ENCODE assay signal across 34 cellular contexts in the genomic region with DNA sequence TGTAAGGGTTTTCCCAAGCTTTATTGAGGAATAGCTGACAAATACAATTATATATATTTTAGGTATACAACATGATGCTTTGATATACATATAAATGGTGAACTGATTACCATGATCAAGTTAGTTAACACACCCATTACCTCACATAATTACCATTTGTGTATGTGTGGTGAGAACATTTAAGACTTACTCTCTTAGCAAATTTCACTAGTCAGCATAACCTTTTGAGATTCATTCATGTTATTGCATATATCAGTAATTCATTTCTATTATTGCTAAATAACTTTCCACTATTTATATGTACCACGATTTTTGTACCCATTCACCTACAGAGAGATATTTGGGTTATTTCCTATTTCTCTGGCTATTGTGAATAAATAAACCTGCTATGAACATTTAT. TPM values are rescaled to one million over a fixed set of nuclear protein-coding genes. Genes with fewer than 3 reads are reported as not detected.
DNase-seq lines count a peak whose midpoint lies in the region; ATAC-seq, FAIRE-seq and TF ChIP-seq lines count a peak whose summit lies in the region.
"Had no signal": no experiment of that assay in that cellular context is flagged by ENCODE, and none has a peak within 500 bp of the region (broad histone marks: within the 10 kb centered on the region; RNA-seq: fewer than 3 reads in every experiment).

No MANE protein-coding gene starts in this region.

- no peak for TF ChIP-seq EP300 in HepG2 (IDR thresholded peaks at IDR 0.05; ENCODE audit: low read depth in 2 of 2, low read length in 2 of 2)
- no peak for TF ChIP-seq EP300 in HepG2 (CRISPR knock-in tag; IDR thresholded peaks at IDR 0.05; ENCODE audit: borderline replicate concordance)
- TF ChIP-seq EP300 in A549 (IDR thresholded peaks at IDR 0.05), result no peak
- no peak for TF ChIP-seq EP300 in K562 (IDR thresholded peaks at IDR 0.05; ENCODE audit: low read length)

- H3K9me1 ChIP-seq in IMR-90 (ENCODE audit: insufficient read depth, low read length) (no peaks in the 10 kb centered on the region), K562 (ENCODE audit: control insufficient read depth, insufficient read depth, low read length) (no peaks in the 10 kb centered on the region)

- H3K9ac ChIP-seq in HepG2 (ENCODE audit: insufficient read depth, low read depth, low read length), result no peak overlapping the region
- H3K9ac ChIP-seq in IMR-90 (ENCODE audit: low read depth, low read length), result no peak overlapping the region
- no peak overlapping the region for H3K9ac ChIP-seq in K562 (ENCODE audit: insufficient read depth in 1 of 2, low read depth in 2 of 2, low read length in 2 of 2)
- H3K9ac ChIP-seq: BLaER1; BLaER1 treated with 17β-estradiol and CSF1 and Interleukin-3, amounts not matched to agents 10 nM and 100 nM had no signal

- no peak overlapping the region for H4K8ac ChIP-seq in IMR-90 (ENCODE audit: low read depth in 2 of 2, low read length in 2 of 2)

- CTCF ChIA-PET in HepG2 (lab: Yijun Ruan, JAX; ENCODE audit: low intra/inter-chr PET ratio, low total read pairs) (no interaction called here), A549 (lab: Yijun Ruan, JAX) (interaction anchor here (4.2 kb wide), 1 partner anchor 16 kb away, joined by 23 read pairs; the partner anchor contains the start of gene TP53BP2), IMR-90 (lab: Yijun Ruan, JAX) (interaction anchor here (0.7 kb wide), 1 partner anchor 19 kb away, joined by 4 read pairs; no protein-coding TSS in a partner anchor), K562 (lab: Yijun Ruan, JAX; ENCODE audit: low intra/inter-chr PET ratio) (no interaction called here)

- intact Hi-C loops in HepG2 (cut with micrococcal nuclease; ENCODE audit: unreplicated experiment), result no loop called here
- intact Hi-C loops in right lobe of liver (cut with DNase I), result no loop called here
- intact Hi-C loops in IMR-90 (cut with micrococcal nuclease), result no loop called here
- intact Hi-C loops in K562 (cut with micrococcal nuclease), result no loop called here
- intact Hi-C loops in left ventricle myocardium inferior (cut with micrococcal nuclease), result no loop called here

- no peak overlapping the region for H2BK20ac ChIP-seq in IMR-90 (ENCODE audit: low read depth, low read length)

- BruUV-seq in HepG2 (replicated peaks; lab: Mats Ljungman, UMichigan), result no TSS peak
- no TSS peak for BruUV-seq in IMR-90 (replicated peaks; lab: Mats Ljungman, UMichigan)
- BruUV-seq in K562 (replicated peaks; lab: Mats Ljungman, UMichigan), result no TSS peak

- H2AFZ ChIP-seq in HepG2 (ENCODE audit: low read length), result no peak overlapping the region
- H2AFZ ChIP-seq in IMR-90 (replicated peaks; ENCODE audit: low read length, poor library complexity), result no peak overlapping the region
- no peak overlapping the region for H2AFZ ChIP-seq in K562 (ENCODE audit: low read depth, low read length)

- no peaks in the 10 kb centered on the region for H3K79me1 ChIP-seq in IMR-90 (ENCODE audit: low read depth in 1 of 2, low read length in 2 of 2)

- no peak overlapping the region for H3K4ac ChIP-seq in IMR-90 (ENCODE audit: low read depth, low read length)

- 2% methylated on average over 1 of the region's 1 CpG for WGBS in HepG2 (ENCODE audit: low lambda C conversion rate)
- 71% methylated on average over 1 of the region's 1 CpG for WGBS in right lobe of liver (ENCODE audit: insufficient coverage, low coverage, low lambda C conversion rate, missing lambda C conversion rate)
- 17% methylated on average over 1 of the region's 1 CpG for WGBS in A549 (ENCODE audit: missing lambda C conversion rate)
- WGBS in IMR-90 (ENCODE audit: extremely low coverage in 2 of 2, insufficient read length in 1 of 2), 2 experiments, result no CpG with 5 or more reads among the region's 1 CpG
- WGBS in K562 (ENCODE audit: insufficient coverage, low coverage, missing lambda C conversion rate), result 9% methylated on average over 1 of the region's 1 CpG

- DNase-seq in HepG2 (ENCODE audit: low spot score) (no peak), right lobe of liver (no peak), A549 (ENCODE audit: low read depth in 1 of 2, low spot score in 1 of 2) (no peak), IMR-90 (no peak), K562 (ENCODE audit: extremely low read depth in 1 of 4, low spot score in 3 of 4) (no peak), left ventricle myocardium inferior (no peak), NCI-H2196 (lab: John Stamatoyannopoulos, UW; ENCODE audit: unreplicated experiment) (no peak), NCI-H345 treated with DMSO at 0.1 percent for 48 hours (lab: John Stamatoyannopoulos, UW; ENCODE audit: unreplicated experiment) (no peak)
- DNase-seq: 8988T; ACHN; AML-193; BE2C; C1 segment of cervical spinal cord; Caco-2; Calu3; CD4-positive, alpha-beta memory T cell; CD4-positive, alpha-beta T cell; CD4-positive, CD25-positive, alpha-beta regulatory T cell; CD8-positive, alpha-beta memory T cell; CD8-positive, alpha-beta T cell; COR-L47; DMS 273 treated with DMSO at 0.1 percent for 48 hours; DMS153; DMS53; DMS79; DMS79 treated with DMSO at 0.1 percent for 48 hours; DND-41; EL had no signal

- no peak for ATAC-seq in HepG2
- no peak for ATAC-seq in right lobe of liver
- ATAC-seq in A549, result no peak
- ATAC-seq in IMR-90 (ENCODE audit: low read depth), result no peak
- ATAC-seq in K562, result no peak
- ATAC-seq: CD8-positive, alpha-beta T cell had no signal

- TF ChIP-seq POLR2A in HepG2 (IDR thresholded peaks at IDR 0.05; ENCODE audit: insufficient read depth in 1 of 2, low read depth in 2 of 2, low read length in 2 of 2) (no peak), right lobe of liver (IDR thresholded peaks at IDR 0.05) (no peak), A549 (IDR thresholded peaks at IDR 0.05; ENCODE audit: low read length) (no peak), IMR-90 (IDR thresholded peaks at IDR 0.05; ENCODE audit: low read depth, low read length) (no peak), K562 (conservative IDR thresholded peaks at IDR 0.05) (no peak)

- no peak overlapping the region for H3K4me2 ChIP-seq in HepG2 (ENCODE audit: low read depth, low read length)
- H3K4me2 ChIP-seq in A549, result no peak overlapping the region
- no peak overlapping the region for H3K4me2 ChIP-seq in IMR-90 (ENCODE audit: low read depth, low read length)
- H3K4me2 ChIP-seq in K562 (ENCODE audit: insufficient read depth, low read length), result no peak overlapping the region
- H3K4me2 ChIP-seq: BLaER1; BLaER1 treated with 17β-estradiol and CSF1 and Interleukin-3, amounts not matched to agents 10 nM and 100 nM had no signal

- no peak for TF ChIP-seq RAD21 in HepG2 (CRISPR knock-in tag; IDR thresholded peaks at IDR 0.05)
- TF ChIP-seq RAD21 in A549 (conservative IDR thresholded peaks at IDR 0.05 in 1 of 2, IDR thresholded peaks at IDR 0.05 in 1 of 2), result no peak
- no peak for TF ChIP-seq RAD21 in IMR-90 (IDR thresholded peaks at IDR 0.05; ENCODE audit: low read length)
- no peak for TF ChIP-seq RAD21 in K562 (CRISPR knock-in tag; conservative IDR thresholded peaks at IDR 0.05 in 1 of 2, IDR thresholded peaks at IDR 0.05 in 1 of 2)

- H4K20me1 ChIP-seq in HepG2 (ENCODE audit: insufficient read depth, low read length), result no peaks in the 10 kb centered on the region
- no peaks in the 10 kb centered on the region for H4K20me1 ChIP-seq in IMR-90 (ENCODE audit: insufficient read depth, low read length)
- no peaks in the 10 kb centered on the region for H4K20me1 ChIP-seq in K562 (replicated peaks; ENCODE audit: control insufficient read depth, insufficient read depth, low read length)
- H4K20me1 ChIP-seq: BLaER1; BLaER1 treated with 17β-estradiol and CSF1 and Interleukin-3, amounts not matched to agents 10 nM and 100 nM had no signal

- no peak overlapping the region for H2BK5ac ChIP-seq in IMR-90 (ENCODE audit: low read depth, low read length, poor library complexity, severe bottlenecking)

- no peak overlapping the region for H2AK9ac ChIP-seq in IMR-90 (replicated peaks; ENCODE audit: low read depth, low read length, poor library complexity)

- H3K4me1 ChIP-seq in HepG2 (ENCODE audit: insufficient read depth, low read length) (no peaks in the 10 kb centered on the region), right lobe of liver (no peaks in the 10 kb centered on the region), A549 (no peaks in the 10 kb centered on the region), IMR-90 (ENCODE audit: control insufficient read depth, insufficient read depth, low read length) (no peaks in the 10 kb centered on the region), K562 (replicated peaks in 1 of 2; ENCODE audit: control insufficient read depth in 2 of 2, insufficient read depth in 2 of 2, low read length in 2 of 2) (no peaks in the 10 kb centered on the region; a peak in 1 of 5 replicates), left ventricle myocardium inferior (no peaks in the 10 kb centered on the region)
- H3K4me1 ChIP-seq: BE2C; BLaER1; BLaER1 treated with 17β-estradiol and CSF1 and Interleukin-3, amounts not matched to agents 10 nM and 100 nM had no signal

- POLR2A ChIA-PET in HepG2 (lab: Yijun Ruan, JAX) (no interaction called here), A549 (lab: Yijun Ruan, JAX) (no interaction called here), IMR-90 (lab: Charles Lee; ENCODE audit: unreplicated experiment) (no interaction called here), K562 (lab: Yijun Ruan, JAX) (no interaction called here)

- FAIRE-seq in HepG2 (lab: Jason Lieb, UNC) (no peak), A549 (lab: Jason Lieb, UNC) (no peak), K562 (lab: Jason Lieb, UNC) (no peak)
- FAIRE-seq: A204.1, D721Med had no signal

- H3K4me3 ChIP-seq in HepG2 (replicated peaks in 1 of 3; ENCODE audit: insufficient read depth in 1 of 3, low read depth in 2 of 3, low read length in 3 of 3), result no peak overlapping the region
- no peak overlapping the region for H3K4me3 ChIP-seq in right lobe of liver
- no peak overlapping the region for H3K4me3 ChIP-seq in A549
- H3K4me3 ChIP-seq in IMR-90 (ENCODE audit: insufficient read depth, low read depth, low read length), result no peak overlapping the region
- no peak overlapping the region for H3K4me3 ChIP-seq in K562
- H3K4me3 ChIP-seq in left ventricle myocardium inferior, result no peak overlapping the region
- H3K4me3 ChIP-seq: BLaER1; BLaER1 treated with 17β-estradiol and CSF1 and Interleukin-3, amounts not matched to agents 10 nM and 100 nM had no signal

- no peak overlapping the region for H3K18ac ChIP-seq in IMR-90 (ENCODE audit: low read depth, low read length)

- H3K27me3 ChIP-seq in HepG2 (ENCODE audit: control insufficient read depth in 1 of 2, insufficient read depth in 2 of 2, low read length in 2 of 2) (peaks cover 0 to 3% of the 10 kb centered on the region in 2 experiments; a peak in 1 of 5 replicates), right lobe of liver (no peaks in the 10 kb centered on the region), IMR-90 (ENCODE audit: control insufficient read depth, insufficient read depth, low read length) (peaks cover 15% of the 10 kb centered on the region), K562 (ENCODE audit: control insufficient read depth in 2 of 2, insufficient read depth in 2 of 2, low read length in 2 of 2) (no peaks in the 10 kb centered on the region), left ventricle myocardium inferior (ENCODE audit: low read depth) (peaks cover 4% of the 10 kb centered on the region)
- H3K27me3 ChIP-seq: BE2C; BLaER1; BLaER1 treated with 17β-estradiol and CSF1 and Interleukin-3, amounts not matched to agents 10 nM and 100 nM had no signal

- no peak overlapping the region for H2BK15ac ChIP-seq in IMR-90 (ENCODE audit: low read depth, low read length)

- H2AK5ac ChIP-seq in IMR-90 (ENCODE audit: low read depth, low read length), result no peak overlapping the region

- H2BK120ac ChIP-seq in IMR-90 (ENCODE audit: low read depth, low read length), result no peak overlapping the region

- H3K9me3 ChIP-seq in HepG2 (ENCODE audit: low read length) (no peaks in the 10 kb centered on the region), right lobe of liver (no peaks in the 10 kb centered on the region), A549 (no peaks in the 10 kb centered on the region), IMR-90 (ENCODE audit: control insufficient read depth, insufficient read depth, low read length) (0 out of 2 replicates have a peak, but pooled peaks cover 3% of the 10 kb centered on the region), K562 (replicated peaks; ENCODE audit: control insufficient read depth, insufficient read depth, low read depth, low read length) (peaks cover 1% of the 10 kb centered on the region; the same call in 1 of the 2 replicates), left ventricle myocardium inferior (replicated peaks) (no peaks in the 10 kb centered on the region)
- H3K9me3 ChIP-seq: BLaER1, Caco-2 had no signal

- no peak overlapping the region for H4K5ac ChIP-seq in IMR-90 (ENCODE audit: low read depth, low read length)

- no peaks in the 10 kb centered on the region for H3K36me3 ChIP-seq in HepG2 (replicated peaks in 1 of 2; ENCODE audit: control insufficient read depth in 1 of 2, insufficient read depth in 2 of 2, low read length in 2 of 2)
- H3K36me3 ChIP-seq in right lobe of liver, result no peaks in the 10 kb centered on the region
- H3K36me3 ChIP-seq in IMR-90 (ENCODE audit: control insufficient read depth, insufficient read depth, low read length), result no peaks in the 10 kb centered on the region
- no peaks in the 10 kb centered on the region for H3K36me3 ChIP-seq in K562 (ENCODE audit: control insufficient read depth, insufficient read depth, low read length)
- H3K36me3 ChIP-seq in left ventricle myocardium inferior, result no peaks in the 10 kb centered on the region
- H3K36me3 ChIP-seq: BE2C; BLaER1; BLaER1 treated with 17β-estradiol and CSF1 and Interleukin-3, amounts not matched to agents 10 nM and 100 nM had no signal

- TF ChIP-seq CTCF in HepG2 (CRISPR knock-in tag; IDR thresholded peaks at IDR 0.05), result no peak
- TF ChIP-seq CTCF in right lobe of liver (IDR thresholded peaks at IDR 0.05), result no peak
- no peak for TF ChIP-seq CTCF in A549 (IDR thresholded peaks at IDR 0.05)
- TF ChIP-seq CTCF in IMR-90 (conservative IDR thresholded peaks at IDR 0.05; ENCODE audit: low read depth, low read length), result no peak
- TF ChIP-seq CTCF in K562 (IDR thresholded peaks at IDR 0.05 in 2 of 3, conservative IDR thresholded peaks at IDR 0.05 in 1 of 3; ENCODE audit: insufficient read depth in 2 of 3, low read depth in 1 of 3, low read length in 3 of 3), result no peak
- no peak for TF ChIP-seq CTCF in left ventricle myocardium inferior (IDR thresholded peaks at IDR 0.05; ENCODE audit: borderline replicate concordance)

- dilution Hi-C loops in IMR-90 (cut with HindIII; ENCODE audit: low sequenced_read_pairs, unreplicated experiment), result no loop called here

- H3K27ac ChIP-seq in HepG2 (ENCODE audit: extremely low read length, insufficient read depth, low read length), result no peak overlapping the region
- no peak overlapping the region for H3K27ac ChIP-seq in right lobe of liver
- no peak overlapping the region for H3K27ac ChIP-seq in A549
- no peak overlapping the region for H3K27ac ChIP-seq in IMR-90 (ENCODE audit: insufficient read depth, low read length)
- H3K27ac ChIP-seq in K562 (ENCODE audit: extremely low read depth, low read depth, low read length), result no peak overlapping the region
- H3K27ac ChIP-seq in left ventricle myocardium inferior (replicated peaks), result no peak overlapping the region
- H3K27ac ChIP-seq: 22Rv1; BLaER1; BLaER1 treated with 17β-estradiol and CSF1 and Interleukin-3, amounts not matched to agents 10 nM and 100 nM; C4-2B had no signal

- H3K23ac ChIP-seq in IMR-90 (ENCODE audit: low read depth, low read length), result no peak overlapping the region

- H4K91ac ChIP-seq in IMR-90 (ENCODE audit: insufficient read depth, low read depth, low read length), result no peak overlapping the region

- no peak overlapping the region for H3K56ac ChIP-seq in IMR-90 (ENCODE audit: extremely low read depth, insufficient read depth, low read length)

- no peak overlapping the region for H3K14ac ChIP-seq in IMR-90 (replicated peaks; ENCODE audit: low read depth, low read length)

- no peaks in the 10 kb centered on the region for H3K79me2 ChIP-seq in HepG2 (ENCODE audit: insufficient read depth, low read length)
- no peaks in the 10 kb centered on the region for H3K79me2 ChIP-seq in K562 (ENCODE audit: control insufficient read depth, insufficient read depth, low read length)

- in situ Hi-C loops in HepG2 (cut with HindIII; ENCODE audit: extremely low pct_ligation_motif_present, low pct_unique_long_range_greater_than_20kb) (no loop called here), IMR-90 (cut with MboI; ENCODE audit: low sequenced_read_pairs) (no loop called here), K562 (cut with MboI) (no loop called here)

RNA-seq across cellular contexts. Expression of gene TP53BP2, which starts 16.2 kb away (rescaled TPM):
- total RNA-seq in HepG2 (2016; rRNA removed; fragmentation: Illumina TruSeq; extraction: Trizol), result 14.0 and 15.0 TPM in 2 replicates
- total RNA-seq in HepG2 (2016; cell fraction: cytosol; rRNA removed; fragmentation: Illumina TruSeq; extraction: Trizol; ENCODE audit: low read depth), result 6.3 and 7.0 TPM in 2 replicates
- total RNA-seq in HepG2 (2016; cell fraction: insoluble cytoplasmic fraction; rRNA removed; fragmentation: Illumina TruSeq; extraction: Trizol), result 13.6 and 14.3 TPM in 2 replicates
- total RNA-seq in HepG2 (2016; cell fraction: membrane; rRNA removed; fragmentation: Illumina TruSeq; extraction: Trizol), result 6.1 TPM in 2 replicates
- 20.9 and 22.7 TPM in 2 replicates for total RNA-seq in HepG2 (2016; cell fraction: nucleus; rRNA removed; fragmentation: Illumina TruSeq; extraction: Trizol)
- 8.3 and 10.0 TPM in 2 replicates for polyA plus RNA-seq in HepG2 (2011; rRNA removed)
- 5.0 and 6.9 TPM in 2 replicates for polyA plus RNA-seq in HepG2 (2011; cell fraction: cytosol; rRNA removed)
- polyA plus RNA-seq in HepG2 (2011; cell fraction: nucleus; rRNA removed), result 8.2 and 8.4 TPM in 2 replicates
- polyA plus RNA-seq in HepG2 (2012), result 8.0 and 8.5 TPM in 2 replicates
- 0.60 and 0.93 TPM in 2 replicates for polyA plus RNA-seq in HepG2 (2016; cell fraction: cytosol; fragmentation: Illumina TruSeq; extraction: Trizol; ENCODE audit: low read depth)
- 15.4 and 16.4 TPM in 2 replicates for polyA plus RNA-seq in HepG2 (2016; cell fraction: insoluble cytoplasmic fraction; fragmentation: Illumina TruSeq; extraction: Trizol; ENCODE audit: low read depth)
- polyA plus RNA-seq in HepG2 (2016; cell fraction: membrane; fragmentation: Illumina TruSeq; extraction: Trizol; ENCODE audit: low read depth), result 2.4 and 2.5 TPM in 2 replicates
- polyA plus RNA-seq in HepG2 (2016; cell fraction: nucleus; fragmentation: Illumina TruSeq; extraction: Trizol; ENCODE audit: insufficient read depth, low read depth), result 17.1 and 18.0 TPM in 2 replicates
- polyA minus RNA-seq in HepG2 (2011; rRNA and poly(A)+ RNA removed; ENCODE audit: low replicate concordance), result 27.0 and 42.8 TPM in 2 replicates
- 10.3 and 11.3 TPM in 2 replicates for polyA minus RNA-seq in HepG2 (2011; cell fraction: cytosol; rRNA and poly(A)+ RNA removed)
- 55.9 and 63.6 TPM in 2 replicates for polyA minus RNA-seq in HepG2 (2011; cell fraction: nucleus; rRNA and poly(A)+ RNA removed)
- 10 to 100 TPM; 13.7 to 46.4 (median 19.0) TPM for total RNA-seq in right lobe of liver
- 33.0 and 33.5 TPM in 2 replicates for polyA plus RNA-seq in A549 (2011; rRNA removed)
- polyA plus RNA-seq in A549 (2012; cell fraction: cytosol; rRNA removed), result 8.6 and 10.6 TPM in 2 replicates
- 9.4 and 12.5 TPM in 2 replicates for polyA plus RNA-seq in A549 (2012; cell fraction: nucleus; rRNA removed)
- polyA plus RNA-seq in A549 (2017; fragmentation: RNase III; extraction: RNeasy Plus Mini Kit Qiagen cat#74134 plus additional on column Dnase treatment), result 14.0 to 14.4 TPM (median 14.3 TPM) in 3 replicates
- 61.5 and 62.0 TPM in 2 replicates for polyA minus RNA-seq in A549 (2011; rRNA and poly(A)+ RNA removed)
- 35.0 and 35.8 TPM in 2 replicates for total RNA-seq in IMR-90 (2012; rRNA removed)
- polyA plus RNA-seq in IMR-90 (2012; rRNA removed), result 19.2 and 19.9 TPM in 2 replicates
- 9.9 and 11.5 TPM in 2 replicates for polyA plus RNA-seq in IMR-90 (2012; cell fraction: cytosol; rRNA removed)
- 10.3 and 34.6 TPM in 2 replicates for polyA plus RNA-seq in IMR-90 (2012; cell fraction: nucleus; rRNA removed; ENCODE audit: low replicate concordance)
- total RNA-seq in K562 (2011; cell fraction: chromatin; rRNA removed; ENCODE audit: low replicate concordance), result 148 and 229 TPM in 2 replicates
- 41.5 and 70.5 TPM in 2 replicates for total RNA-seq in K562 (2011; cell fraction: nucleolus; rRNA removed)
- total RNA-seq in K562 (2011; cell fraction: nucleoplasm; rRNA removed), result 85.0 and 85.5 TPM in 2 replicates
- total RNA-seq in K562 (2014; rRNA removed), result 40.1 and 43.1 TPM in 2 replicates
- total RNA-seq in K562 (2014; rRNA removed; fragmentation: Illumina TruSeq; extraction: Trizol), result 50.4 and 50.6 TPM in 2 replicates
- 51.9 and 55.1 TPM in 2 replicates for total RNA-seq in K562 (2015; rRNA removed; fragmentation: Illumina TruSeq; extraction: Trizol)
- 54.3 and 69.6 TPM in 2 replicates for total RNA-seq in K562 (2021)
- 30.0 and 37.5 TPM in 2 replicates for polyA plus RNA-seq in K562 (2011; rRNA removed)
- 18.2 and 23.5 TPM in 2 replicates for polyA plus RNA-seq in K562 (2011; cell fraction: cytosol; rRNA removed)
- 34.9 and 41.6 TPM in 2 replicates for polyA plus RNA-seq in K562 (2011; cell fraction: nucleus; rRNA removed)
- polyA plus RNA-seq in K562 (2012), result 23.5 and 27.0 TPM in 2 replicates
- 47.5 and 55.6 TPM in 2 replicates for polyA plus RNA-seq in K562 (2014; fragmentation: Illumina TruSeq; extraction: Trizol)
- polyA plus RNA-seq in K562 (2014; fragmentation: Nextera tagmentation; extraction: Ambion mirVana), result 10 to 100 TPM; 17.0 to 20.7 TPM
- 39.2 and 39.6 TPM in 2 replicates for polyA plus RNA-seq in K562 (2014; rRNA removed)
- 125 and 160 TPM in 2 replicates for polyA minus RNA-seq in K562 (2011; rRNA and poly(A)+ RNA removed)
- polyA minus RNA-seq in K562 (2011; cell fraction: cytosol; rRNA and poly(A)+ RNA removed), result 26.9 and 28.9 TPM in 2 replicates
- 56.0 and 75.9 TPM in 2 replicates for polyA minus RNA-seq in K562 (2011; cell fraction: nucleus; rRNA and poly(A)+ RNA removed)
- 19.0 TPM for total RNA-seq in left ventricle myocardium inferior

Comparison
In these comparisons a context has a peak if more than half of its experiments do, and no peak if none do; other contexts are left out.
1. CTCF ChIA-PET loops: an anchor here in A549 (4.2 kb wide) and IMR-90 (0.7 kb wide); none called in HepG2 and K562.
2. Of the 241 proteins assayed by ChIP-seq in both HepG2 and K562: peak only in HepG2: none; only in K562: MAFG; in both: MAFF and MAFK; in neither: 238.